2 cellular contexts compared by ENCODE assay signal in genomic region chr16:19757762-19758595, GRCh38.
TF ChIP-seq lines count a peak whose summit lies in the region.

No MANE protein-coding gene starts in this region.

TF ChIP-seq in IMR-90, 13 proteins besides CTCF, POLR2A, EP300 and RAD21:
- TF ChIP-seq NFE2L2 (IDR thresholded peaks at IDR 0.05; ENCODE audit: low read depth, low read length) (no peak), SMC3 (IDR thresholded peaks at IDR 0.05; ENCODE audit: low read depth, low read length) (no peak), CHD1 (IDR thresholded peaks at IDR 0.05; ENCODE audit: low read depth, low read length) (no peak), MAFK (IDR thresholded peaks at IDR 0.05; ENCODE audit: low read depth, low read length) (no peak), MXI1 (IDR thresholded peaks at IDR 0.05; ENCODE audit: borderline replicate concordance, low read depth, low read length) (no peak), RCOR1 (IDR thresholded peaks at IDR 0.05; ENCODE audit: insufficient replicate concordance, low read length) (no peak), BHLHE40 (IDR thresholded peaks at IDR 0.05; ENCODE audit: low read depth, low read length) (no peak), CEBPB (IDR thresholded peaks at IDR 0.05; ENCODE audit: low read depth, low read length) (no peak), FOS (IDR thresholded peaks at IDR 0.05; ENCODE audit: low read depth, low read length) (no peak), RFX5 (IDR thresholded peaks at IDR 0.05; ENCODE audit: low read depth, low read length) (no peak), MAZ (IDR thresholded peaks at IDR 0.05; ENCODE audit: borderline replicate concordance, low read depth, low read length) (no peak)
- TF ChIP-seq, protein P1, sequence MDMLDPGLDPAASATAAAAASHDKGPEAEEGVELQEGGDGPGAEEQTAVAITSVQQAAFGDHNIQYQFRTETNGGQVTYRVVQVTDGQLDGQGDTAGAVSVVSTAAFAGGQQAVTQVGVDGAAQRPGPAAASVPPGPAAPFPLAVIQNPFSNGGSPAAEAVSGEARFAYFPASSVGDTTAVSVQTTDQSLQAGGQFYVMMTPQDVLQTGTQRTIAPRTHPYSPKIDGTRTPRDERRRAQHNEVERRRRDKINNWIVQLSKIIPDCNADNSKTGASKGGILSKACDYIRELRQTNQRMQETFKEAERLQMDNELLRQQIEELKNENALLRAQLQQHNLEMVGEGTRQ (IDR thresholded peaks at IDR 0.05; ENCODE audit: low read depth, low read length), result no peak
- TF ChIP-seq, protein P2, sequence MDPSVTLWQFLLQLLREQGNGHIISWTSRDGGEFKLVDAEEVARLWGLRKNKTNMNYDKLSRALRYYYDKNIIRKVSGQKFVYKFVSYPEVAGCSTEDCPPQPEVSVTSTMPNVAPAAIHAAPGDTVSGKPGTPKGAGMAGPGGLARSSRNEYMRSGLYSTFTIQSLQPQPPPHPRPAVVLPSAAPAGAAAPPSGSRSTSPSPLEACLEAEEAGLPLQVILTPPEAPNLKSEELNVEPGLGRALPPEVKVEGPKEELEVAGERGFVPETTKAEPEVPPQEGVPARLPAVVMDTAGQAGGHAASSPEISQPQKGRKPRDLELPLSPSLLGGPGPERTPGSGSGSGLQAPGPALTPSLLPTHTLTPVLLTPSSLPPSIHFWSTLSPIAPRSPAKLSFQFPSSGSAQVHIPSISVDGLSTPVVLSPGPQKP (IDR thresholded peaks at IDR 0.05; ENCODE audit: borderline replicate concordance, low read depth, low read length), result no peak
TF ChIP-seq in IMR-90: peak in this region for 0.

TF ChIP-seq in H1, 55 proteins besides CTCF, POLR2A, EP300 and RAD21:
- TF ChIP-seq SAP30 (IDR thresholded peaks at IDR 0.05; ENCODE audit: insufficient read depth, insufficient replicate concordance, low read length) (no peak), BACH1 (IDR thresholded peaks at IDR 0.05; ENCODE audit: low read length) (no peak), KDM4A (IDR thresholded peaks at IDR 0.05; ENCODE audit: low read depth, low read length, severe bottlenecking) (no peak), RBBP5 (IDR thresholded peaks at IDR 0.05; ENCODE audit: borderline replicate concordance, low read depth, low read length) (no peak), SIX5 (IDR thresholded peaks at IDR 0.05; ENCODE audit: low read depth, low read length) (no peak), CTBP2 (IDR thresholded peaks at IDR 0.05; ENCODE audit: borderline replicate concordance, insufficient read depth, insufficient read length, low read length) (no peak), TEAD4 (IDR thresholded peaks at IDR 0.05; ENCODE audit: low read depth, low read length) (no peak), JUN (IDR thresholded peaks at IDR 0.05; ENCODE audit: low read depth, low read length) (no peak), HDAC6 (IDR thresholded peaks at IDR 0.05; ENCODE audit: low read depth, low read length) (no peak), ZNF274 (IDR thresholded peaks at IDR 0.05; ENCODE audit: borderline replicate concordance, extremely low read depth, low read length) (no peak), GTF2F1 (IDR thresholded peaks at IDR 0.05; ENCODE audit: borderline replicate concordance, low read depth, low read length) (no peak), RNF2 (IDR thresholded peaks at IDR 0.05; ENCODE audit: borderline replicate concordance, low read depth, low read length, missing control alignments, poor library complexity, severe bottlenecking) (no peak), FOSL1 (IDR thresholded peaks at IDR 0.05; ENCODE audit: insufficient read depth, low read depth, low read length) (no peak), BRCA1 (IDR thresholded peaks at IDR 0.05; ENCODE audit: low read depth, low read length) (no peak), POU5F1 (IDR thresholded peaks at IDR 0.05; ENCODE audit: low read depth, low read length) (no peak), EZH2 (IDR thresholded peaks at IDR 0.05; ENCODE audit: low read depth, low read length, severe bottlenecking) (no peak), KDM5A (IDR thresholded peaks at IDR 0.05; ENCODE audit: low read length) (no peak), CHD1 (IDR thresholded peaks at IDR 0.05; ENCODE audit: low read depth, low read length) (no peak)
- TF ChIP-seq, protein P3, sequence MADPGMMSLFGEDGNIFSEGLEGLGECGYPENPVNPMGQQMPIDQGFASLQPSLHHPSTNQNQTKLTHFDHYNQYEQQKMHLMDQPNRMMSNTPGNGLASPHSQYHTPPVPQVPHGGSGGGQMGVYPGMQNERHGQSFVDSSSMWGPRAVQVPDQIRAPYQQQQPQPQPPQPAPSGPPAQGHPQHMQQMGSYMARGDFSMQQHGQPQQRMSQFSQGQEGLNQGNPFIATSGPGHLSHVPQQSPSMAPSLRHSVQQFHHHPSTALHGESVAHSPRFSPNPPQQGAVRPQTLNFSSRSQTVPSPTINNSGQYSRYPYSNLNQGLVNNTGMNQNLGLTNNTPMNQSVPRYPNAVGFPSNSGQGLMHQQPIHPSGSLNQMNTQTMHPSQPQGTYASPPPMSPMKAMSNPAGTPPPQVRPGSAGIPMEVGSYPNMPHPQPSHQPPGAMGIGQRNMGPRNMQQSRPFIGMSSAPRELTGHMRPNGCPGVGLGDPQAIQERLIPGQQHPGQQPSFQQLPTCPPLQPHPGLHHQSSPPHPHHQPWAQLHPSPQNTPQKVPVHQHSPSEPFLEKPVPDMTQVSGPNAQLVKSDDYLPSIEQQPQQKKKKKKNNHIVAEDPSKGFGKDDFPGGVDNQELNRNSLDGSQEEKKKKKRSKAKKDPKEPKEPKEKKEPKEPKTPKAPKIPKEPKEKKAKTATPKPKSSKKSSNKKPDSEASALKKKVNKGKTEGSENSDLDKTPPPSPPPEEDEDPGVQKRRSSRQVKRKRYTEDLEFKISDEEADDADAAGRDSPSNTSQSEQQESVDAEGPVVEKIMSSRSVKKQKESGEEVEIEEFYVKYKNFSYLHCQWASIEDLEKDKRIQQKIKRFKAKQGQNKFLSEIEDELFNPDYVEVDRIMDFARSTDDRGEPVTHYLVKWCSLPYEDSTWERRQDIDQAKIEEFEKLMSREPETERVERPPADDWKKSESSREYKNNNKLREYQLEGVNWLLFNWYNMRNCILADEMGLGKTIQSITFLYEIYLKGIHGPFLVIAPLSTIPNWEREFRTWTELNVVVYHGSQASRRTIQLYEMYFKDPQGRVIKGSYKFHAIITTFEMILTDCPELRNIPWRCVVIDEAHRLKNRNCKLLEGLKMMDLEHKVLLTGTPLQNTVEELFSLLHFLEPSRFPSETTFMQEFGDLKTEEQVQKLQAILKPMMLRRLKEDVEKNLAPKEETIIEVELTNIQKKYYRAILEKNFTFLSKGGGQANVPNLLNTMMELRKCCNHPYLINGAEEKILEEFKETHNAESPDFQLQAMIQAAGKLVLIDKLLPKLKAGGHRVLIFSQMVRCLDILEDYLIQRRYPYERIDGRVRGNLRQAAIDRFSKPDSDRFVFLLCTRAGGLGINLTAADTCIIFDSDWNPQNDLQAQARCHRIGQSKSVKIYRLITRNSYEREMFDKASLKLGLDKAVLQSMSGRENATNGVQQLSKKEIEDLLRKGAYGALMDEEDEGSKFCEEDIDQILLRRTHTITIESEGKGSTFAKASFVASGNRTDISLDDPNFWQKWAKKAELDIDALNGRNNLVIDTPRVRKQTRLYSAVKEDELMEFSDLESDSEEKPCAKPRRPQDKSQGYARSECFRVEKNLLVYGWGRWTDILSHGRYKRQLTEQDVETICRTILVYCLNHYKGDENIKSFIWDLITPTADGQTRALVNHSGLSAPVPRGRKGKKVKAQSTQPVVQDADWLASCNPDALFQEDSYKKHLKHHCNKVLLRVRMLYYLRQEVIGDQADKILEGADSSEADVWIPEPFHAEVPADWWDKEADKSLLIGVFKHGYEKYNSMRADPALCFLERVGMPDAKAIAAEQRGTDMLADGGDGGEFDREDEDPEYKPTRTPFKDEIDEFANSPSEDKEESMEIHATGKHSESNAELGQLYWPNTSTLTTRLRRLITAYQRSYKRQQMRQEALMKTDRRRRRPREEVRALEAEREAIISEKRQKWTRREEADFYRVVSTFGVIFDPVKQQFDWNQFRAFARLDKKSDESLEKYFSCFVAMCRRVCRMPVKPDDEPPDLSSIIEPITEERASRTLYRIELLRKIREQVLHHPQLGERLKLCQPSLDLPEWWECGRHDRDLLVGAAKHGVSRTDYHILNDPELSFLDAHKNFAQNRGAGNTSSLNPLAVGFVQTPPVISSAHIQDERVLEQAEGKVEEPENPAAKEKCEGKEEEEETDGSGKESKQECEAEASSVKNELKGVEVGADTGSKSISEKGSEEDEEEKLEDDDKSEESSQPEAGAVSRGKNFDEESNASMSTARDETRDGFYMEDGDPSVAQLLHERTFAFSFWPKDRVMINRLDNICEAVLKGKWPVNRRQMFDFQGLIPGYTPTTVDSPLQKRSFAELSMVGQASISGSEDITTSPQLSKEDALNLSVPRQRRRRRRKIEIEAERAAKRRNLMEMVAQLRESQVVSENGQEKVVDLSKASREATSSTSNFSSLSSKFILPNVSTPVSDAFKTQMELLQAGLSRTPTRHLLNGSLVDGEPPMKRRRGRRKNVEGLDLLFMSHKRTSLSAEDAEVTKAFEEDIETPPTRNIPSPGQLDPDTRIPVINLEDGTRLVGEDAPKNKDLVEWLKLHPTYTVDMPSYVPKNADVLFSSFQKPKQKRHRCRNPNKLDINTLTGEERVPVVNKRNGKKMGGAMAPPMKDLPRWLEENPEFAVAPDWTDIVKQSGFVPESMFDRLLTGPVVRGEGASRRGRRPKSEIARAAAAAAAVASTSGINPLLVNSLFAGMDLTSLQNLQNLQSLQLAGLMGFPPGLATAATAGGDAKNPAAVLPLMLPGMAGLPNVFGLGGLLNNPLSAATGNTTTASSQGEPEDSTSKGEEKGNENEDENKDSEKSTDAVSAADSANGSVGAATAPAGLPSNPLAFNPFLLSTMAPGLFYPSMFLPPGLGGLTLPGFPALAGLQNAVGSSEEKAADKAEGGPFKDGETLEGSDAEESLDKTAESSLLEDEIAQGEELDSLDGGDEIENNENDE (IDR thresholded peaks at IDR 0.05; ENCODE audit: insufficient replicate concordance, low read length), result no peak
TF ChIP-seq in H1: peak in this region for 0.
